ENCODE assay signal across 5 cellular contexts in genomic region chr1:71532343-71532742, GRCh38.
"Had no signal": no experiment of that assay in that cellular context is flagged by ENCODE, and none has a peak within 500 bp of the region (broad histone marks: within the 10 kb centered on the region; RNA-seq: fewer than 3 reads in every experiment).

No MANE protein-coding gene starts in this region.

- ATAC-seq: GM23338, K562 had no signal

- DNase-seq: H9, HCEC 1CT, IMR-90 had no signal
